Comparison of ENCODE assay signal across 30 cellular contexts in genomic region chr2:98078699-98079098, GRCh38. TPM values are rescaled to one million over a fixed set of nuclear protein-coding genes. Genes with fewer than 3 reads are reported as not detected.
"Had no signal": no experiment of that assay in that cellular context is flagged by ENCODE, and none has a peak within 500 bp of the region (broad histone marks: within the 10 kb centered on the region; RNA-seq: fewer than 3 reads in every experiment).

No MANE protein-coding gene starts in this region.

- H3K79me2 ChIP-seq: hepatocyte, parathyroid adenoma had no signal

- H3K4me2 ChIP-seq: hepatocyte, neural progenitor cell had no signal

- FAIRE-seq: endothelial cell of umbilical vein, kidney had no signal

- H3K27ac ChIP-seq: esophagus muscularis mucosa, foreskin keratinocyte, gastroesophageal sphincter, heart left ventricle, hepatocyte, neural progenitor cell, parathyroid adenoma, prostate gland, right atrium auricular region, sigmoid colon, stomach, thyroid gland had no signal

- H3K9ac ChIP-seq: neural progenitor cell, parathyroid adenoma had no signal

- DNase-seq: effector memory CD4-positive, alpha-beta T cell; foreskin keratinocyte; heart left ventricle; kidney; mesendoderm; midbrain; naive thymus-derived CD4-positive, alpha-beta T cell; sigmoid colon; stimulated activated CD4-positive, alpha-beta T cell treated with anti-CD3 and anti-CD28 coated beads, Interleukin-2, amount 100 ng/mL, for 24 hours; stimulated activated CD4-positive, alpha-beta T cell treated with anti-CD3 and anti-CD28 coated beads, Interleukin-4, amount 100 ng/mL, for 24 hours; stimulated activated naive CD4-positive, alpha-beta T cell treated with Interleukin-2 at 50 U/mL for 16 hours; stomach; thyroid gland; trophoblast cell had no signal

- ATAC-seq: foreskin keratinocyte; gastroesophageal sphincter; heart left ventricle; left lobe of liver; naive thymus-derived CD4-positive, alpha-beta T cell; stimulated activated effector memory CD8-positive, alpha-beta T cell treated with anti-CD3 and anti-CD28 coated beads, Interleukin-12 subunit alpha, Interleukin-12 subunit beta, amount 100 ng/mL, for 72 hours had no signal

- H3K27me3 ChIP-seq: esophagus muscularis mucosa, foreskin keratinocyte, gastroesophageal sphincter, hepatocyte, neural progenitor cell, right atrium auricular region, sigmoid colon, stomach, thyroid gland had no signal

- H2AFZ ChIP-seq: hepatocyte, neural progenitor cell, parathyroid adenoma had no signal

- H3K36me3 ChIP-seq: esophagus muscularis mucosa, gastroesophageal sphincter, heart left ventricle, neural progenitor cell, prostate gland, right atrium auricular region, sigmoid colon, stomach, thyroid gland had no signal

- H3K9me3 ChIP-seq: prostate gland, sigmoid colon, thyroid gland had no signal

- H3K4me3 ChIP-seq: esophagus muscularis mucosa, gastroesophageal sphincter, heart left ventricle, hepatocyte, neural progenitor cell, prostate gland, right atrium auricular region, sigmoid colon, stomach, thyroid gland had no signal

- H3K4me1 ChIP-seq: esophagus muscularis mucosa, foreskin keratinocyte, gastroesophageal sphincter, neural progenitor cell, parathyroid adenoma, prostate gland, right atrium auricular region, sigmoid colon, thyroid gland had no signal

RNA-seq across cellular contexts. Expression of gene VWA3B, which starts 8.3 kb away (rescaled TPM):
- total RNA-seq: endothelial cell of umbilical vein; epithelial cell of proximal tubule; esophagus muscularis mucosa; gastroesophageal sphincter; hepatocyte; lung microvascular endothelial cell; naive thymus-derived CD4-positive, alpha-beta T cell; osteoblast; right atrium auricular region; skeletal muscle tissue; subcutaneous adipose tissue had no signal
- polyA plus RNA-seq: endothelial cell of umbilical vein; fibroblast of lung; naive thymus-derived CD4-positive, alpha-beta T cell had no signal
